Comparison of ENCODE assay signal across 2 cellular contexts in genomic region chr2:110069869-110070268, GRCh38. TPM values are rescaled to one million over a fixed set of nuclear protein-coding genes. Genes with fewer than 3 reads are reported as not detected.
"Had no signal": no experiment of that assay in that cellular context is flagged by ENCODE, and none has a peak within 500 bp of the region (broad histone marks: within the 10 kb centered on the region; RNA-seq: fewer than 3 reads in every experiment).

No MANE protein-coding gene starts in this region.

RNA-seq across cellular contexts. Expression of gene MALL, which starts 45.8 kb away (rescaled TPM):
- total RNA-seq: natural killer cell had no signal
- polyA plus RNA-seq: immature natural killer cell had no signal
